ENCODE assay signal across 8 cellular contexts in genomic region chr11:83156150-83156995, GRCh38. TPM values are rescaled to one million over a fixed set of nuclear protein-coding genes. Genes with fewer than 3 reads are reported as not detected.
DNase-seq lines count a peak whose midpoint lies in the region; ATAC-seq, FAIRE-seq and TF ChIP-seq lines count a peak whose summit lies in the region.

No MANE protein-coding gene starts in this region.

- peak; percentile 82 for DNase-seq in GM12892 (ENCODE audit: insufficient read length)
- DNase-seq in NCI-H1417 treated with DMSO at 0.1 percent for 48 hours (lab: John Stamatoyannopoulos, UW), result peak; percentile 99
- DNase-seq in SW 1271 (lab: John Stamatoyannopoulos, UW), result peak; percentile 100
- no peak for DNase-seq in left ventricle myocardium inferior
- DNase-seq in posterior cingulate gyrus, result peak; percentile 96 to 100 (median 98)
- no peak for DNase-seq in HuH-7 (ENCODE audit: low spot score)

- intact Hi-C loops in left ventricle myocardium inferior (cut with micrococcal nuclease), result loop anchor here (5.0 kb wide), 2 partner anchors 84 to 254 kb away; partner anchors contain the start of genes DDIAS, PRCP and RAB30
- intact Hi-C loops in posterior cingulate gyrus (cut with DNase I), result loop anchor here (2.0 to 5.0 kb wide), 4 partner anchors 36 to 256 kb away; partner anchors contain the start of genes ANKRD42, DDIAS and PRCP

- no peak for TF ChIP-seq POLR2A in GM12892 (IDR thresholded peaks at IDR 0.05; ENCODE audit: low read depth, low read length)

- FAIRE-seq in GM12892 (lab: Jason Lieb, UNC), result peak; percentile 99

- H3K4me3 ChIP-seq in left ventricle myocardium inferior, result peak overlapping the region; percentile 91

- peak; percentile 96 for ATAC-seq in HG02798 (IDR thresholded peaks at IDR 0.05; ENCODE audit: poor library complexity, unreplicated experiment)

- no peak for TF ChIP-seq CTCF in left ventricle myocardium inferior (IDR thresholded peaks at IDR 0.05; ENCODE audit: borderline replicate concordance)

- H3K36me3 ChIP-seq in left ventricle myocardium inferior, result no peaks in the 10 kb centered on the region

- no peaks in the 10 kb centered on the region for H3K9me3 ChIP-seq in left ventricle myocardium inferior (replicated peaks)

- peaks cover 52% of the 10 kb centered on the region for H3K4me1 ChIP-seq in left ventricle myocardium inferior

- no peaks in the 10 kb centered on the region for H3K27me3 ChIP-seq in left ventricle myocardium inferior (ENCODE audit: low read depth)

- H3K27ac ChIP-seq in angular gyrus (ENCODE audit: low read depth, low read length), result peak overlapping the region; percentile 98
- H3K27ac ChIP-seq in left ventricle myocardium inferior (replicated peaks), result peak overlapping the region; percentile 99

RNA-seq across cellular contexts. Expression of gene PCF11, which starts 0.6 kb away (rescaled TPM):
- polyA plus RNA-seq in GM12892 (2012; ENCODE audit: missing spikeins), result 42.9 TPM
- 25.8 TPM for total RNA-seq in left ventricle myocardium inferior

RNA-seq across cellular contexts. Expression of gene ANKRD42, which starts 37.1 kb away (rescaled TPM):
- polyA plus RNA-seq in GM12892 (2012; ENCODE audit: missing spikeins), result 2.5 TPM
- total RNA-seq in left ventricle myocardium inferior, result 5.2 TPM

Comparison
In these comparisons a context has a peak if more than half of its experiments do, and no peak if none do; other contexts are left out.
1. DNase-seq: peak in GM12892 (single experiment), NCI-H1417 treated with DMSO at 0.1 percent for 48 hours (single experiment), SW 1271 (2 of 2) and posterior cingulate gyrus (10 of 10); none in left ventricle myocardium inferior (single experiment) and HuH-7 (single experiment).